In genomic region chr2:241350878-241351639, GRCh38 we compare ENCODE assay signal across 1 cellular context.
TF ChIP-seq lines count a peak whose summit lies in the region.

No MANE protein-coding gene starts in this region.

TF ChIP-seq in HepG2, 621 proteins besides CTCF, POLR2A, EP300 and RAD21 (continued from another document and continues in another):
- TF ChIP-seq FUBP1 (CRISPR knock-in tag; IDR thresholded peaks at IDR 0.05; ENCODE audit: borderline replicate concordance) = no peak
- TF ChIP-seq ZNF562 (CRISPR knock-in tag; IDR thresholded peaks at IDR 0.05; ENCODE audit: borderline replicate concordance) = no peak
- TF ChIP-seq ZNF672 (CRISPR knock-in tag; IDR thresholded peaks at IDR 0.05) = no peak
- TF ChIP-seq ZNF136 (CRISPR knock-in tag; IDR thresholded peaks at IDR 0.05; ENCODE audit: low read depth) = no peak
- TF ChIP-seq YEATS2 (CRISPR knock-in tag; IDR thresholded peaks at IDR 0.05; ENCODE audit: borderline replicate concordance) = no peak; the same call in 1 of the 2 replicates
- no peak for TF ChIP-seq RBM39 (IDR thresholded peaks at IDR 0.05; ENCODE audit: low read depth, low read length, poor library complexity, severe bottlenecking)
- no peak; the same call in 1 of the 2 replicates for TF ChIP-seq ZFX (CRISPR knock-in tag; IDR thresholded peaks at IDR 0.05; ENCODE audit: low read depth)
- no peak for TF ChIP-seq WIZ (CRISPR knock-in tag; IDR thresholded peaks at IDR 0.05)
- no peak for TF ChIP-seq KDM5B (CRISPR knock-in tag; IDR thresholded peaks at IDR 0.05; ENCODE audit: borderline replicate concordance)
- TF ChIP-seq MXI1 (IDR thresholded peaks at IDR 0.05; ENCODE audit: borderline replicate concordance, low read depth, low read length) = no peak; the same call in 2 of the 3 replicates
- TF ChIP-seq TFDP2 (CRISPR knock-in tag; IDR thresholded peaks at IDR 0.05) = no peak
- TF ChIP-seq TOE1 (CRISPR knock-in tag; IDR thresholded peaks at IDR 0.05) = no peak
- TF ChIP-seq ZNF274 (CRISPR knock-in tag; IDR thresholded peaks at IDR 0.05) = no peak
- peak; percentile 27; the same call in 1 of the 2 replicates for TF ChIP-seq ZNF430 (CRISPR knock-in tag; IDR thresholded peaks at IDR 0.05)
- TF ChIP-seq HOMEZ (CRISPR knock-in tag; IDR thresholded peaks at IDR 0.05; ENCODE audit: low read depth) = peak; percentile 74; the same call in 1 of the 2 replicates
- TF ChIP-seq ZNF33B (CRISPR knock-in tag; IDR thresholded peaks at IDR 0.05) = no peak
- no peak for TF ChIP-seq PHF5A (CRISPR knock-in tag; IDR thresholded peaks at IDR 0.05; ENCODE audit: low read depth, unreplicated experiment)
- no peak for TF ChIP-seq CENPBD1 (CRISPR knock-in tag; IDR thresholded peaks at IDR 0.05; ENCODE audit: borderline replicate concordance, low read depth)
- no peak for TF ChIP-seq SP1 (IDR thresholded peaks at IDR 0.05)
- 0 out of 2 replicates have a peak, but pooled peaks have one; percentile 34 for TF ChIP-seq SP1 (CRISPR knock-in tag; IDR thresholded peaks at IDR 0.05)
- no peak for TF ChIP-seq HOXA9 (CRISPR knock-in tag; IDR thresholded peaks at IDR 0.05; ENCODE audit: borderline replicate concordance)
- TF ChIP-seq MTF1 (CRISPR knock-in tag; IDR thresholded peaks at IDR 0.05) = no peak
- no peak for TF ChIP-seq ZNF282 (IDR thresholded peaks at IDR 0.05; ENCODE audit: partially characterized antibody)
- no peak for TF ChIP-seq ZNF260 (CRISPR knock-in tag; IDR thresholded peaks at IDR 0.05; ENCODE audit: borderline replicate concordance, low read depth)
- TF ChIP-seq CBFB (CRISPR knock-in tag; IDR thresholded peaks at IDR 0.05) = no peak; the same call in 1 of the 2 replicates
- no peak for TF ChIP-seq ZNF3 (CRISPR knock-in tag; IDR thresholded peaks at IDR 0.05)
- TF ChIP-seq ZNF614 (CRISPR knock-in tag; IDR thresholded peaks at IDR 0.05; ENCODE audit: borderline replicate concordance) = no peak; the same call in 1 of the 2 replicates
- no peak for TF ChIP-seq CHD2 (IDR thresholded peaks at IDR 0.05; ENCODE audit: low read depth, low read length)
- TF ChIP-seq ZFP36 (IDR thresholded peaks at IDR 0.05; ENCODE audit: borderline replicate concordance, low read depth, low read length, partially characterized antibody) = no peak
- TF ChIP-seq ZNF138 (CRISPR knock-in tag; IDR thresholded peaks at IDR 0.05; ENCODE audit: low read depth) = no peak
- TF ChIP-seq ZNF225 (CRISPR knock-in tag; IDR thresholded peaks at IDR 0.05) = no peak
- TF ChIP-seq TCF7L2 (IDR thresholded peaks at IDR 0.05; ENCODE audit: low read depth, low read length) = no peak
- TF ChIP-seq IRF2 (CRISPR knock-in tag; IDR thresholded peaks at IDR 0.05) = no peak
- no peak for TF ChIP-seq SOX13 (IDR thresholded peaks at IDR 0.05)
- peak in 1 of 2 experiments; percentile 41; a peak in 1 of 4 replicates for TF ChIP-seq SOX13 (CRISPR knock-in tag; conservative IDR thresholded peaks at IDR 0.05 in 1 of 2, IDR thresholded peaks at IDR 0.05 in 1 of 2)
- peak; percentile 69 for TF ChIP-seq SALL1 (CRISPR knock-in tag; IDR thresholded peaks at IDR 0.05)
- no peak; the same call in 1 of the 2 replicates for TF ChIP-seq TBX2 (CRISPR knock-in tag; IDR thresholded peaks at IDR 0.05; ENCODE audit: borderline replicate concordance)
- no peak for TF ChIP-seq ZNF180 (CRISPR knock-in tag; IDR thresholded peaks at IDR 0.05; ENCODE audit: borderline replicate concordance, low read depth)
- no peak for TF ChIP-seq ZBED4 (CRISPR knock-in tag; IDR thresholded peaks at IDR 0.05; ENCODE audit: borderline replicate concordance)
- no peak for TF ChIP-seq ZNF460 (CRISPR knock-in tag; IDR thresholded peaks at IDR 0.05; ENCODE audit: borderline replicate concordance)
- no peak for TF ChIP-seq SMAD1 (CRISPR knock-in tag; IDR thresholded peaks at IDR 0.05; ENCODE audit: borderline replicate concordance, low read depth)
- no peak for TF ChIP-seq KLF6 (CRISPR knock-in tag; IDR thresholded peaks at IDR 0.05)
- TF ChIP-seq ZFP41 (CRISPR knock-in tag; IDR thresholded peaks at IDR 0.05; ENCODE audit: borderline replicate concordance) = no peak
- TF ChIP-seq NR1H2 (CRISPR knock-in tag; IDR thresholded peaks at IDR 0.05; ENCODE audit: borderline replicate concordance, low read depth) = no peak
- no peak for TF ChIP-seq ZNF24 (IDR thresholded peaks at IDR 0.05)
- TF ChIP-seq EZH2 (conservative IDR thresholded peaks at IDR 0.05; ENCODE audit: low read depth, low read length) = no peak
- TF ChIP-seq MLLT10 (CRISPR knock-in tag; IDR thresholded peaks at IDR 0.05) = no peak
- TF ChIP-seq TSC22D2 (CRISPR knock-in tag; IDR thresholded peaks at IDR 0.05; ENCODE audit: borderline replicate concordance) = peak; percentile 71; the same call in 1 of the 2 replicates
- TF ChIP-seq ZNF768 (CRISPR knock-in tag; IDR thresholded peaks at IDR 0.05) = no peak
- no peak for TF ChIP-seq SYNCRIP (IDR thresholded peaks at IDR 0.05; ENCODE audit: insufficient read depth, low read depth, low read length)
- peak; percentile 63 for TF ChIP-seq RARA (CRISPR knock-in tag; IDR thresholded peaks at IDR 0.05)
- TF ChIP-seq FOXJ3 (CRISPR knock-in tag; IDR thresholded peaks at IDR 0.05; ENCODE audit: borderline replicate concordance) = no peak
- TF ChIP-seq GMEB2 (CRISPR knock-in tag; IDR thresholded peaks at IDR 0.05; ENCODE audit: low read depth) = no peak
- TF ChIP-seq ZNF572 (CRISPR knock-in tag; IDR thresholded peaks at IDR 0.05) = no peak
- no peak for TF ChIP-seq ZNF547 (CRISPR knock-in tag; IDR thresholded peaks at IDR 0.05)
- no peak; the same call in 1 of the 2 replicates for TF ChIP-seq ZFY (CRISPR knock-in tag; IDR thresholded peaks at IDR 0.05)
- TF ChIP-seq ZNF484 (CRISPR knock-in tag; IDR thresholded peaks at IDR 0.05; ENCODE audit: borderline replicate concordance, low read depth) = no peak
- no peak for TF ChIP-seq SMC3 (IDR thresholded peaks at IDR 0.05; ENCODE audit: low read length)
- no peak; the same call in 1 of the 2 replicates for TF ChIP-seq NR2C2 (CRISPR knock-in tag; IDR thresholded peaks at IDR 0.05; ENCODE audit: borderline replicate concordance)
- no peak for TF ChIP-seq HNRNPLL (IDR thresholded peaks at IDR 0.05; ENCODE audit: low read depth, low read length, poor library complexity, severe bottlenecking)
- TF ChIP-seq ZNF557 (CRISPR knock-in tag; IDR thresholded peaks at IDR 0.05) = no peak
- TF ChIP-seq ZIK1 (CRISPR knock-in tag; IDR thresholded peaks at IDR 0.05; ENCODE audit: borderline replicate concordance, low read depth) = no peak; the same call in 1 of the 2 replicates
- no peak for TF ChIP-seq KMT2A (CRISPR knock-in tag; IDR thresholded peaks at IDR 0.05)
- no peak for TF ChIP-seq ZNF773 (CRISPR knock-in tag; IDR thresholded peaks at IDR 0.05; ENCODE audit: borderline replicate concordance)
- TF ChIP-seq ZNF276 (CRISPR knock-in tag; IDR thresholded peaks at IDR 0.05; ENCODE audit: low read depth) = no peak
- TF ChIP-seq RXRA (CRISPR knock-in tag; IDR thresholded peaks at IDR 0.05) = no peak
